ENCODE assay signal across 1 cellular context in genomic region chr9:99004115-99004514, GRCh38.
TF ChIP-seq lines count a peak whose summit lies in the region.

No MANE protein-coding gene starts in this region.

TF ChIP-seq in IMR-90, 13 proteins besides CTCF, POLR2A, EP300 and RAD21 (continued from another document):
- TF ChIP-seq SMC3 (IDR thresholded peaks at IDR 0.05; ENCODE audit: low read depth, low read length), result no peak
- no peak for TF ChIP-seq ELK1 (IDR thresholded peaks at IDR 0.05; ENCODE audit: borderline replicate concordance, low read depth, low read length)
- TF ChIP-seq RFX5 (IDR thresholded peaks at IDR 0.05; ENCODE audit: low read depth, low read length), result no peak
